In the genomic region with DNA sequence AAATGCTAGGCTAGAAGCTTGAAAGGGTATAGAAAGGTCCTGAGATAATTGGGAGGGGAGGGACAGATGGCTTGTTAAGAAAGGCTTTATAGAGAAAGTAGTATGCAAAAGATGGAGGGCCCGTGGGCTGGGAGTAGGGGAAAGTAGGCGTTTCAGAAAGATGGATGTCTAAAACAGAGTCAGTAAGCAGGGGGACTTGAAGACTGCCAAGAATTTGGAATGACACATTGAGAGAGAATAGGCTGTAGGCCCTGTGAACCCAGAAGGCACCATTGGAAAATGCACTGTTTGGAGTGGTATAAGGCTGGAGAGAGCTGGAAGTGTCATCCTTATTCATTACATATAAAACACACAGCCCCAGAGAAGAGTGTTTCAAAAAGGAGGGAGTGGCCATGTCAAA, we compare ENCODE assay signal across 1 cellular context.
TF ChIP-seq lines count a peak whose summit lies in the region.

No MANE protein-coding gene starts in this region.

TF ChIP-seq in K562, 482 proteins besides CTCF, POLR2A, EP300 and RAD21:
- no peak for TF ChIP-seq SMAD4 (CRISPR knock-in tag; conservative IDR thresholded peaks at IDR 0.05)
- TF ChIP-seq ATF7 (IDR thresholded peaks at IDR 0.05): peak; percentile 30; the same call in 1 of the 2 replicates
- TF ChIP-seq EHMT2 (IDR thresholded peaks at IDR 0.05): no peak
- 0 out of 4 replicates have a peak, but pooled peaks of 1 of the 2 experiments have one; percentile 43 for TF ChIP-seq SIN3A (IDR thresholded peaks at IDR 0.05; ENCODE audit: borderline replicate concordance in 2 of 2, control insufficient read depth in 1 of 2, low read depth in 2 of 2, low read length in 2 of 2)
- TF ChIP-seq YY1 (IDR thresholded peaks at IDR 0.05; ENCODE audit: borderline replicate concordance in 1 of 3, control insufficient read depth in 1 of 3, extremely low read depth in 1 of 3, insufficient read depth in 3 of 3, insufficient read length in 1 of 3, insufficient replicate concordance in 2 of 3, low read depth in 1 of 3, low read length in 2 of 3): peak in 1 of 3 experiments; percentile 65
- no peak for TF ChIP-seq ZNF583 (CRISPR knock-in tag; IDR thresholded peaks at IDR 0.05)
- TF ChIP-seq, protein P1, sequence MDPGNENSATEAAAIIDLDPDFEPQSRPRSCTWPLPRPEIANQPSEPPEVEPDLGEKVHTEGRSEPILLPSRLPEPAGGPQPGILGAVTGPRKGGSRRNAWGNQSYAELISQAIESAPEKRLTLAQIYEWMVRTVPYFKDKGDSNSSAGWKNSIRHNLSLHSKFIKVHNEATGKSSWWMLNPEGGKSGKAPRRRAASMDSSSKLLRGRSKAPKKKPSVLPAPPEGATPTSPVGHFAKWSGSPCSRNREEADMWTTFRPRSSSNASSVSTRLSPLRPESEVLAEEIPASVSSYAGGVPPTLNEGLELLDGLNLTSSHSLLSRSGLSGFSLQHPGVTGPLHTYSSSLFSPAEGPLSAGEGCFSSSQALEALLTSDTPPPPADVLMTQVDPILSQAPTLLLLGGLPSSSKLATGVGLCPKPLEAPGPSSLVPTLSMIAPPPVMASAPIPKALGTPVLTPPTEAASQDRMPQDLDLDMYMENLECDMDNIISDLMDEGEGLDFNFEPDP (CRISPR knock-in tag; IDR thresholded peaks at IDR 0.05): no peak
- TF ChIP-seq, protein P2, sequence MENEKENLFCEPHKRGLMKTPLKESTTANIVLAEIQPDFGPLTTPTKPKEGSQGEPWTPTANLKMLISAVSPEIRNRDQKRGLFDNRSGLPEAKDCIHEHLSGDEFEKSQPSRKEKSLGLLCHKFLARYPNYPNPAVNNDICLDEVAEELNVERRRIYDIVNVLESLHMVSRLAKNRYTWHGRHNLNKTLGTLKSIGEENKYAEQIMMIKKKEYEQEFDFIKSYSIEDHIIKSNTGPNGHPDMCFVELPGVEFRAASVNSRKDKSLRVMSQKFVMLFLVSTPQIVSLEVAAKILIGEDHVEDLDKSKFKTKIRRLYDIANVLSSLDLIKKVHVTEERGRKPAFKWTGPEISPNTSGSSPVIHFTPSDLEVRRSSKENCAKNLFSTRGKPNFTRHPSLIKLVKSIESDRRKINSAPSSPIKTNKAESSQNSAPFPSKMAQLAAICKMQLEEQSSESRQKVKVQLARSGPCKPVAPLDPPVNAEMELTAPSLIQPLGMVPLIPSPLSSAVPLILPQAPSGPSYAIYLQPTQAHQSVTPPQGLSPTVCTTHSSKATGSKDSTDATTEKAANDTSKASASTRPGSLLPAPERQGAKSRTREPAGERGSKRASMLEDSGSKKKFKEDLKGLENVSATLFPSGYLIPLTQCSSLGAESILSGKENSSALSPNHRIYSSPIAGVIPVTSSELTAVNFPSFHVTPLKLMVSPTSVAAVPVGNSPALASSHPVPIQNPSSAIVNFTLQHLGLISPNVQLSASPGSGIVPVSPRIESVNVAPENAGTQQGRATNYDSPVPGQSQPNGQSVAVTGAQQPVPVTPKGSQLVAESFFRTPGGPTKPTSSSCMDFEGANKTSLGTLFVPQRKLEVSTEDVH (IDR thresholded peaks at IDR 0.05; ENCODE audit: low read depth, partially characterized antibody): no peak
- no peak for TF ChIP-seq ZNF232 (CRISPR knock-in tag; IDR thresholded peaks at IDR 0.05)
- TF ChIP-seq, protein P3, sequence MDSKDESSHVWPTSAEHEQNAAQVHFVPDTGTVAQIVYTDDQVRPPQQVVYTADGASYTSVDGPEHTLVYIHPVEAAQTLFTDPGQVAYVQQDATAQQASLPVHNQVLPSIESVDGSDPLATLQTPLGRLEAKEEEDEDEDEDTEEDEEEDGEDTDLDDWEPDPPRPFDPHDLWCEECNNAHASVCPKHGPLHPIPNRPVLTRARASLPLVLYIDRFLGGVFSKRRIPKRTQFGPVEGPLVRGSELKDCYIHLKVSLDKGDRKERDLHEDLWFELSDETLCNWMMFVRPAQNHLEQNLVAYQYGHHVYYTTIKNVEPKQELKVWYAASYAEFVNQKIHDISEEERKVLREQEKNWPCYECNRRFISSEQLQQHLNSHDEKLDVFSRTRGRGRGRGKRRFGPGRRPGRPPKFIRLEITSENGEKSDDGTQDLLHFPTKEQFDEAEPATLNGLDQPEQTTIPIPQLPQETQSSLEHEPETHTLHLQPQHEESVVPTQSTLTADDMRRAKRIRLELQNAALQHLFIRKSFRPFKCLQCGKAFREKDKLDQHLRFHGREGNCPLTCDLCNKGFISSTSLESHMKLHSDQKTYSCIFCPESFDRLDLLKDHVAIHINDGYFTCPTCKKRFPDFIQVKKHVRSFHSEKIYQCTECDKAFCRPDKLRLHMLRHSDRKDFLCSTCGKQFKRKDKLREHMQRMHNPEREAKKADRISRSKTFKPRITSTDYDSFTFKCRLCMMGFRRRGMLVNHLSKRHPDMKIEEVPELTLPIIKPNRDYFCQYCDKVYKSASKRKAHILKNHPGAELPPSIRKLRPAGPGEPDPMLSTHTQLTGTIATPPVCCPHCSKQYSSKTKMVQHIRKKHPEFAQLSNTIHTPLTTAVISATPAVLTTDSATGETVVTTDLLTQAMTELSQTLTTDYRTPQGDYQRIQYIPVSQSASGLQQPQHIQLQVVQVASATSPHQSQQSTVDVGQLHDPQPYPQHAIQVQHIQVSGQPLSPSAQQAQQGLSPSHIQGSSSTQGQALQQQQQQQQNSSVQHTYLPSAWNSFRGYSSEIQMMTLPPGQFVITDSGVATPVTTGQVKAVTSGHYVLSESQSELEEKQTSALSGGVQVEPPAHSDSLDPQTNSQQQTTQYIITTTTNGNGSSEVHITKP (IDR thresholded peaks at IDR 0.05; ENCODE audit: partially characterized antibody): peak; percentile 97
TF ChIP-seq in K562: peak in this region for 4.
